1 cellular context compared by ENCODE assay signal in genomic region chr19:5435642-5436017, GRCh38.
TF ChIP-seq lines count a peak whose summit lies in the region.

No MANE protein-coding gene starts in this region.

TF ChIP-seq in GM23338, 12 proteins besides CTCF, POLR2A, EP300 and RAD21:
- TF ChIP-seq ZNF331 (CRISPR knock-in tag; IDR thresholded peaks at IDR 0.05; ENCODE audit: low read depth) (no peak), CREB1 (CRISPR knock-in tag; IDR thresholded peaks at IDR 0.05; ENCODE audit: low read depth) (no peak), ZNF114 (CRISPR knock-in tag; IDR thresholded peaks at IDR 0.05) (no peak), REST (IDR thresholded peaks at IDR 0.05; ENCODE audit: unreplicated experiment) (no peak), STAT1 (IDR thresholded peaks at IDR 0.05; ENCODE audit: unreplicated experiment) (no peak), ETS1 (IDR thresholded peaks at IDR 0.05) (no peak), JUNB (IDR thresholded peaks at IDR 0.05; ENCODE audit: unreplicated experiment) (no peak), NANOG (IDR thresholded peaks at IDR 0.05; ENCODE audit: borderline replicate concordance) (no peak), POLR2AphosphoS5 (IDR thresholded peaks at IDR 0.05; ENCODE audit: low read depth) (no peak), EZH2phosphoT487 (IDR thresholded peaks at IDR 0.05; ENCODE audit: unreplicated experiment) (no peak), ZNF462 (CRISPR knock-in tag; IDR thresholded peaks at IDR 0.05) (no peak)
